In the genomic region with DNA sequence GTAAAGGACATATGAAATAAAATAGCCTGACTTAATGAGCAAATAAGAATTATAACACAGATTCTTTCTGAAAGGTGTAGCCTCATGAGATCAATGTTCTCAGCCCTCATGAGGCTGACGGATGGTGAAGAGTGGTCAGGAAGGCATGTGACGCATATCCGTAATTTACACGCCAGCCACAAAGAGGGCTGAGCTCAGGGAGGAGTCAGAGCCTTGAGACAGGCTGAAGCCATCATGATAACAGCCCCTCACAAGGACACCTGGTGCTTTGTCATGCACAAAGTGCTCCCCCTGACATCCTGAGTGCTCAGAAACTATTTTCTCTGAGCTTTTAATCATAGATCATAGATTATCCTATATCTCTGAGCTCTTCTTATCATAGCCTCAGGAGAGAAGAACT, we compare ENCODE assay signal across 8 cellular contexts.
DNase-seq lines count a peak whose midpoint lies in the region; ATAC-seq and TF ChIP-seq lines count a peak whose summit lies in the region.

No MANE protein-coding gene starts in this region.

- peak; percentile 79 to 94 (median 92) for ATAC-seq in natural killer cell
- no peak for ATAC-seq in HG02870 (IDR thresholded peaks at IDR 0.05; ENCODE audit: unreplicated experiment)
- no peak for ATAC-seq in HG03025 (IDR thresholded peaks at IDR 0.05; ENCODE audit: low FRiP score, unreplicated experiment)

- POLR2A ChIA-PET in MCF 10A (lab: Yijun Ruan, JAX) = no interaction called here

- no TSS peak for BruUV-seq in MCF 10A (replicated peaks; lab: Mats Ljungman, UMichigan)

- no peaks in the 10 kb centered on the region for H3K36me3 Mint-ChIP-seq in activated T-helper 1 cell treated with anti-CD3 and anti-CD28 coated beads, Interleukin-12 subunit alpha, Interleukin-12 subunit beta, Interleukin-2, Interleukin-4 antibody, amounts not matched to agents 30 ng/mL and 10 ng/mL and 1 ng/mL, durations not matched to agents 14 hours and 24 hours and 36 hours (ENCODE audit: low read depth)
- H3K36me3 Mint-ChIP-seq in natural killer cell (no peaks in the 10 kb centered on the region), MCF 10A (ENCODE audit: insufficient read depth, unreplicated experiment) (no peaks in the 10 kb centered on the region)

- peaks cover 72% of the 10 kb centered on the region for H3K4me1 Mint-ChIP-seq in activated T-helper 1 cell treated with anti-CD3 and anti-CD28 coated beads, Interleukin-12 subunit alpha, Interleukin-12 subunit beta, Interleukin-2, Interleukin-4 antibody, amounts not matched to agents 30 ng/mL and 10 ng/mL and 1 ng/mL, durations not matched to agents 14 hours and 24 hours and 36 hours (ENCODE audit: low read depth)
- peaks cover 85 to 93% of the 10 kb centered on the region in 2 donors for H3K4me1 Mint-ChIP-seq in natural killer cell
- H3K4me1 Mint-ChIP-seq in MCF 10A (ENCODE audit: insufficient read depth, unreplicated experiment) = peaks cover 11% of the 10 kb centered on the region

- intact Hi-C loops in activated T-helper 1 cell treated with anti-CD3 and anti-CD28 coated beads, Interleukin-12 subunit alpha, Interleukin-12 subunit beta, Interleukin-2, Interleukin-4 antibody, amounts not matched to agents 30 ng/mL and 10 ng/mL and 1 ng/mL, durations not matched to agents 14 hours and 24 hours and 36 hours (cut with micrococcal nuclease) = loop anchor here (1.0 kb wide), 1 partner anchor 10 kb away; no protein-coding TSS in a partner anchor
- intact Hi-C loops in natural killer cell (cut with micrococcal nuclease) (loop anchor here (1.0 to 10.0 kb wide), 5 partner anchors 40 to 380 kb away; no protein-coding TSS in a partner anchor), MCF 10A (cut with micrococcal nuclease) (no loop called here)

- CTCF ChIA-PET in MCF 10A (lab: Yijun Ruan, JAX) = no interaction called here

- peak overlapping the region; percentile 9 for H3K27ac Mint-ChIP-seq in activated T-helper 1 cell treated with anti-CD3 and anti-CD28 coated beads, Interleukin-12 subunit alpha, Interleukin-12 subunit beta, Interleukin-2, Interleukin-4 antibody, amounts not matched to agents 30 ng/mL and 10 ng/mL and 1 ng/mL, durations not matched to agents 14 hours and 24 hours and 36 hours
- peak overlapping the region; percentile 74 to 85 for H3K27ac Mint-ChIP-seq in natural killer cell
- no peak overlapping the region for H3K27ac Mint-ChIP-seq in MCF 10A (ENCODE audit: low read depth, unreplicated experiment)

- no peak for TF ChIP-seq CTCF in natural killer cell (IDR thresholded peaks at IDR 0.05)
- no peak for TF ChIP-seq CTCF in MCF 10A (IDR thresholded peaks at IDR 0.05; ENCODE audit: unreplicated experiment)

- peaks cover 30% of the 10 kb centered on the region for H3K27me3 Mint-ChIP-seq in activated T-helper 1 cell treated with anti-CD3 and anti-CD28 coated beads, Interleukin-12 subunit alpha, Interleukin-12 subunit beta, Interleukin-2, Interleukin-4 antibody, amounts not matched to agents 30 ng/mL and 10 ng/mL and 1 ng/mL, durations not matched to agents 14 hours and 24 hours and 36 hours (ENCODE audit: insufficient read depth)
- H3K27me3 Mint-ChIP-seq in natural killer cell (ENCODE audit: low read depth in 2 of 2) = peaks cover 4% of the 10 kb centered on the region in 2 donors
- peaks cover 32% of the 10 kb centered on the region for H3K27me3 Mint-ChIP-seq in MCF 10A (ENCODE audit: insufficient read depth, unreplicated experiment)

- H3K9me3 Mint-ChIP-seq in activated T-helper 1 cell treated with anti-CD3 and anti-CD28 coated beads, Interleukin-12 subunit alpha, Interleukin-12 subunit beta, Interleukin-2, Interleukin-4 antibody, amounts not matched to agents 30 ng/mL and 10 ng/mL and 1 ng/mL, durations not matched to agents 14 hours and 24 hours and 36 hours = no peaks in the 10 kb centered on the region
- H3K9me3 Mint-ChIP-seq in natural killer cell (no peaks in the 10 kb centered on the region), MCF 10A (ENCODE audit: unreplicated experiment) (no peaks in the 10 kb centered on the region)

- DNase-seq in CD1c-positive myeloid dendritic cell (ENCODE audit: extremely low spot score) = peak; percentile 74
- peak; percentile 57 to 68 for DNase-seq in NOMO-1 (lab: John Stamatoyannopoulos, UW; ENCODE audit: unreplicated experiment in 2 of 2)
- DNase-seq in activated T-helper 1 cell treated with anti-CD3 and anti-CD28 coated beads, Interleukin-12 subunit alpha, Interleukin-12 subunit beta, Interleukin-2, Interleukin-4 antibody, amounts not matched to agents 30 ng/mL and 10 ng/mL and 1 ng/mL, durations not matched to agents 14 hours and 24 hours and 36 hours (ENCODE audit: low spot score) = peak; percentile 24
- DNase-seq in natural killer cell = peak; percentile 69
- no peak for DNase-seq in MCF 10A (ENCODE audit: unreplicated experiment)
- no peak for DNase-seq in germinal center (ENCODE audit: low spot score)

- H3K4me3 Mint-ChIP-seq in activated T-helper 1 cell treated with anti-CD3 and anti-CD28 coated beads, Interleukin-12 subunit alpha, Interleukin-12 subunit beta, Interleukin-2, Interleukin-4 antibody, amounts not matched to agents 30 ng/mL and 10 ng/mL and 1 ng/mL, durations not matched to agents 14 hours and 24 hours and 36 hours = no peak overlapping the region
- H3K4me3 Mint-ChIP-seq in natural killer cell (peak overlapping the region; percentile 59), MCF 10A (ENCODE audit: unreplicated experiment) (no peak overlapping the region)

Comparison
In these comparisons a context has a peak if more than half of its experiments do, and no peak if none do; other contexts are left out.
1. DNase-seq: peak in CD1c-positive myeloid dendritic cell (single experiment), NOMO-1 (2 of 2), activated T-helper 1 cell treated with anti-CD3 and anti-CD28 coated beads, Interleukin-12 subunit alpha, Interleukin-12 subunit beta, Interleukin-2, Interleukin-4 antibody, amounts not matched to agents 30 ng/mL and 10 ng/mL and 1 ng/mL, durations not matched to agents 14 hours and 24 hours and 36 hours (single experiment) and natural killer cell (single experiment); none in MCF 10A (single experiment) and germinal center (single experiment).
2. ATAC-seq: peak in natural killer cell (3 of 3); none in HG02870 (single experiment) and HG03025 (single experiment).